In genomic region chr4:98510340-98510739, GRCh38 we compare ENCODE assay signal across 21 cellular contexts.
A peak's percentile ranks its signal among the peaks of the same experiment; 100 is the strongest.
DNase-seq lines count a peak whose midpoint lies in the region; ATAC-seq and TF ChIP-seq lines count a peak whose summit lies in the region.
"Had no signal": no experiment of that assay in that cellular context is flagged by ENCODE, and none has a peak within 500 bp of the region (broad histone marks: within the 10 kb centered on the region; RNA-seq: fewer than 3 reads in every experiment).

No MANE protein-coding gene starts in this region.

- TF ChIP-seq CTCF in MM.1S (IDR thresholded peaks at IDR 0.05; ENCODE audit: low read length): no peak
- TF ChIP-seq CTCF in mammary epithelial cell (conservative IDR thresholded peaks at IDR 0.05 in 1 of 2, IDR thresholded peaks at IDR 0.05 in 1 of 2; ENCODE audit: extremely low read depth in 1 of 2, insufficient read depth in 1 of 2, low read depth in 1 of 2, low read length in 2 of 2): no peak
- TF ChIP-seq CTCF in esophagus muscularis mucosa (IDR thresholded peaks at IDR 0.05): no peak

- ATAC-seq in activated CD8-positive, alpha-beta memory T cell treated with anti-CD3 and anti-CD28 coated beads, Interleukin-2, amount 10 ng/mL, durations not matched to agents 7 days and 5 days: no peak
- ATAC-seq in stimulated activated naive CD8-positive, alpha-beta T cell treated with anti-CD3 and anti-CD28 coated beads, Interleukin-15, amount 100 ng/mL, for 72 hours: no peak
- no peak for ATAC-seq in HG03442 (IDR thresholded peaks at IDR 0.05; ENCODE audit: unreplicated experiment)
- ATAC-seq: Panc1; stimulated activated memory B cell treated with anti-CD40 and anti-IgM and Interleukin-4, amounts not matched to agents 10 μg/mL and 1 μg/mL and 100 μg/mL, for 72 hours; upper lobe of right lung had no signal

- H2AFZ ChIP-seq in MM.1S (ENCODE audit: low read length) (no peak overlapping the region), mammary epithelial cell (ENCODE audit: low read depth, low read length) (no peak overlapping the region)

- H3K27me3 Mint-ChIP-seq in activated CD8-positive, alpha-beta memory T cell treated with anti-CD3 and anti-CD28 coated beads, Interleukin-2, amount 10 ng/mL, durations not matched to agents 7 days and 5 days: no peaks in the 10 kb centered on the region
- H3K27me3 Mint-ChIP-seq in stimulated activated naive CD8-positive, alpha-beta T cell treated with anti-CD3 and anti-CD28 coated beads, Interleukin-15, amount 100 ng/mL, for 72 hours: no peaks in the 10 kb centered on the region
- H3K27me3 Mint-ChIP-seq: CD4-positive, alpha-beta memory T cell; memory B cell; stimulated activated memory B cell treated with anti-CD40 and anti-IgM and Interleukin-4, amounts not matched to agents 10 μg/mL and 1 μg/mL and 100 μg/mL, for 72 hours had no signal

- no peak for DNase-seq in activated CD8-positive, alpha-beta memory T cell treated with anti-CD3 and anti-CD28 coated beads, Interleukin-2, amount 10 ng/mL, durations not matched to agents 7 days and 5 days
- no peak for DNase-seq in activated CD8-positive, alpha-beta memory T cell treated with anti-CD3 and anti-CD28 coated beads, Interleukin-2, amount 50 U/mL, for 4 hours
- DNase-seq in MM.1S (no peak), mammary epithelial cell (no peak), D341Med (ENCODE audit: low spot score) (no peak), esophagus muscularis mucosa (ENCODE audit: extremely low spot score) (no peak)
- DNase-seq in stimulated activated naive CD8-positive, alpha-beta T cell treated with anti-CD3 and anti-CD28 coated beads, Interleukin-15, amount 100 ng/mL, for 72 hours: no peak
- DNase-seq: CD4-positive, alpha-beta memory T cell; DMS79 treated with DMSO at 0.1 percent for 48 hours; kidney; NCI-H1105; NCI-H748 treated with DMSO at 0.1 percent for 48 hours; stimulated activated CD4-positive, alpha-beta T cell treated with anti-CD3 and anti-CD28 coated beads, Interleukin-12 subunit alpha, Interleukin-12 subunit beta, amount 100 ng/mL, for 4 hours; upper lobe of right lung had no signal

- dilution Hi-C loops in mammary epithelial cell (cut with HindIII; ENCODE audit: low sequenced_read_pairs): no loop called here

- H3K4me1 Mint-ChIP-seq in activated CD8-positive, alpha-beta memory T cell treated with anti-CD3 and anti-CD28 coated beads, Interleukin-2, amount 10 ng/mL, durations not matched to agents 7 days and 5 days: peaks cover 38% of the 10 kb centered on the region
- H3K4me1 Mint-ChIP-seq in stimulated activated naive CD8-positive, alpha-beta T cell treated with anti-CD3 and anti-CD28 coated beads, Interleukin-15, amount 100 ng/mL, for 72 hours: peaks cover 58% of the 10 kb centered on the region

- no peak overlapping the region for H3K9ac ChIP-seq in MM.1S (ENCODE audit: low read length)
- H3K9ac ChIP-seq in mammary epithelial cell (ENCODE audit: insufficient read depth, low read length): no peak overlapping the region

- no peaks in the 10 kb centered on the region for H3K9me2 ChIP-seq in MM.1S (replicated peaks; ENCODE audit: insufficient read depth, low read length)

- no peaks in the 10 kb centered on the region for H3K9me3 ChIP-seq in MM.1S (replicated peaks; ENCODE audit: insufficient read depth, low read length)
- no peaks in the 10 kb centered on the region for H3K9me3 ChIP-seq in mammary epithelial cell (replicated peaks; ENCODE audit: insufficient read depth, low read length)
- no peaks in the 10 kb centered on the region for H3K9me3 ChIP-seq in esophagus muscularis mucosa
- H3K9me3 ChIP-seq: upper lobe of right lung had no signal

- peaks cover 24% of the 10 kb centered on the region for H3K36me3 Mint-ChIP-seq in activated CD8-positive, alpha-beta memory T cell treated with anti-CD3 and anti-CD28 coated beads, Interleukin-2, amount 10 ng/mL, durations not matched to agents 7 days and 5 days
- H3K36me3 Mint-ChIP-seq: stimulated activated memory B cell treated with anti-CD40 and anti-IgM and Interleukin-4, amounts not matched to agents 10 μg/mL and 1 μg/mL and 100 μg/mL, for 72 hours had no signal

- no peak overlapping the region; the same call in 1 of the 2 replicates for H3K27ac ChIP-seq in MM.1S (ENCODE audit: low read length)
- H3K27ac ChIP-seq in mammary epithelial cell (ENCODE audit: insufficient read depth, low read depth, low read length): peak overlapping the region; percentile 18
- H3K27ac ChIP-seq in esophagus muscularis mucosa (replicated peaks in 1 of 4): peak overlapping the region in 1 of 4 donors; percentile 3
- H3K27ac ChIP-seq: cardiac muscle cell, HL-60, upper lobe of right lung, VCaP had no signal

- H4K20me1 ChIP-seq in MM.1S (ENCODE audit: insufficient read depth, low read length) (no peaks in the 10 kb centered on the region), mammary epithelial cell (ENCODE audit: insufficient read depth, low read length) (no peaks in the 10 kb centered on the region)

- WGBS in mammary epithelial cell (ENCODE audit: low coverage, missing lambda C conversion rate): 100% methylated on average over 2 of the region's 2 CpGs
- 82% methylated on average over 2 of the region's 2 CpGs for WGBS in esophagus muscularis mucosa

- H3K79me2 ChIP-seq in MM.1S (ENCODE audit: low read length) (no peaks in the 10 kb centered on the region), mammary epithelial cell (ENCODE audit: insufficient read depth, low read length) (peaks cover 52% of the 10 kb centered on the region)

- H3K9me3 Mint-ChIP-seq in activated CD8-positive, alpha-beta memory T cell treated with anti-CD3 and anti-CD28 coated beads, Interleukin-2, amount 10 ng/mL, durations not matched to agents 7 days and 5 days (ENCODE audit: low read depth): no peaks in the 10 kb centered on the region
- no peaks in the 10 kb centered on the region for H3K9me3 Mint-ChIP-seq in stimulated activated naive CD8-positive, alpha-beta T cell treated with anti-CD3 and anti-CD28 coated beads, Interleukin-15, amount 100 ng/mL, for 72 hours
- H3K9me3 Mint-ChIP-seq: CD4-positive, alpha-beta memory T cell; memory B cell; stimulated activated memory B cell treated with anti-CD40 and anti-IgM and Interleukin-4, amounts not matched to agents 10 μg/mL and 1 μg/mL and 100 μg/mL, for 72 hours had no signal

- no peak for TF ChIP-seq POLR2A in esophagus muscularis mucosa (IDR thresholded peaks at IDR 0.05; ENCODE audit: low read depth)

- H3K36me3 ChIP-seq in MM.1S (replicated peaks; ENCODE audit: insufficient read depth, low read length): no peaks in the 10 kb centered on the region
- no peaks in the 10 kb centered on the region for H3K36me3 ChIP-seq in mammary epithelial cell (ENCODE audit: insufficient read depth, low read length)
- no peaks in the 10 kb centered on the region for H3K36me3 ChIP-seq in esophagus muscularis mucosa
- H3K36me3 ChIP-seq: cardiac muscle cell, upper lobe of right lung had no signal

- in situ Hi-C loops in mammary epithelial cell (cut with MboI; ENCODE audit: low sequenced_read_pairs in 2 of 2): no loop called here

- intact Hi-C loops in mammary epithelial cell (cut with micrococcal nuclease): no loop called here
- intact Hi-C loops in esophagus muscularis mucosa (cut with DNase I): no loop called here

- peak overlapping the region; percentile 4 for H3K4me3 Mint-ChIP-seq in activated CD8-positive, alpha-beta memory T cell treated with anti-CD3 and anti-CD28 coated beads, Interleukin-2, amount 10 ng/mL, durations not matched to agents 7 days and 5 days
- H3K4me3 Mint-ChIP-seq in stimulated activated naive CD8-positive, alpha-beta T cell treated with anti-CD3 and anti-CD28 coated beads, Interleukin-15, amount 100 ng/mL, for 72 hours: peak overlapping the region; percentile 30 to 39
- H3K4me3 Mint-ChIP-seq: memory B cell; stimulated activated memory B cell treated with anti-CD40 and anti-IgM and Interleukin-4, amounts not matched to agents 10 μg/mL and 1 μg/mL and 100 μg/mL, for 72 hours had no signal

- H3K4me3 ChIP-seq in MM.1S (ENCODE audit: low read length) (no peak overlapping the region), mammary epithelial cell (replicated peaks in 1 of 3; ENCODE audit: insufficient read depth in 1 of 3, low read depth in 2 of 3, low read length in 3 of 3) (no peak overlapping the region), esophagus muscularis mucosa (no peak overlapping the region)
- H3K4me3 ChIP-seq: cardiac muscle cell, upper lobe of right lung had no signal

- no peak for TF ChIP-seq EP300 in esophagus muscularis mucosa (IDR thresholded peaks at IDR 0.05)

- H3K4me2 ChIP-seq in MM.1S (ENCODE audit: low read depth, low read length) (peak overlapping the region; percentile 27), mammary epithelial cell (ENCODE audit: insufficient read depth, low read depth, low read length) (peak overlapping the region; percentile 22)

- BruUV-seq in mammary epithelial cell (replicated peaks; lab: Mats Ljungman, UMichigan): no TSS peak

- H3F3A ChIP-seq in MM.1S (ENCODE audit: insufficient read depth, low read length): 0 out of 2 replicates have a peak, but pooled peaks cover 5% of the 10 kb centered on the region

- H3K27me3 ChIP-seq in MM.1S (replicated peaks; ENCODE audit: insufficient read depth, low read length) (no peaks in the 10 kb centered on the region), mammary epithelial cell (ENCODE audit: insufficient read depth, low read length) (no peaks in the 10 kb centered on the region), esophagus muscularis mucosa (no peaks in the 10 kb centered on the region)
- H3K27me3 ChIP-seq: cardiac muscle cell, upper lobe of right lung had no signal

- H3K27ac Mint-ChIP-seq in activated CD8-positive, alpha-beta memory T cell treated with anti-CD3 and anti-CD28 coated beads, Interleukin-2, amount 10 ng/mL, durations not matched to agents 7 days and 5 days: no peak overlapping the region
- no peak overlapping the region for H3K27ac Mint-ChIP-seq in stimulated activated naive CD8-positive, alpha-beta T cell treated with anti-CD3 and anti-CD28 coated beads, Interleukin-15, amount 100 ng/mL, for 72 hours
- H3K27ac Mint-ChIP-seq: memory B cell; stimulated activated memory B cell treated with anti-CD40 and anti-IgM and Interleukin-4, amounts not matched to agents 10 μg/mL and 1 μg/mL and 100 μg/mL, for 72 hours had no signal

- CTCF ChIA-PET in activated CD8-positive, alpha-beta memory T cell treated with anti-CD3 and anti-CD28 coated beads, Interleukin-2, amount 10 ng/mL, durations not matched to agents 7 days and 5 days (lab: Charles Lee): no interaction called here
- CTCF ChIA-PET in mammary epithelial cell (lab: Charles Lee; ENCODE audit: low non-redundant PET): no interaction called here

- H3K4me1 ChIP-seq in MM.1S (ENCODE audit: low read length): peaks cover 15% of the 10 kb centered on the region
- H3K4me1 ChIP-seq in mammary epithelial cell (ENCODE audit: insufficient read depth, low read length): peaks cover 21% of the 10 kb centered on the region
- peaks cover 0 to 20% (median 9%) of the 10 kb centered on the region in 4 donors for H3K4me1 ChIP-seq in esophagus muscularis mucosa
- H3K4me1 ChIP-seq: upper lobe of right lung had no signal
